Comparison of ENCODE assay signal across 2 cellular contexts in genomic region chr5:727087-727486, GRCh38. TPM values are rescaled to one million over a fixed set of nuclear protein-coding genes. Genes with fewer than 3 reads are reported as not detected.
"Had no signal": no experiment of that assay in that cellular context is flagged by ENCODE, and none has a peak within 500 bp of the region (broad histone marks: within the 10 kb centered on the region; RNA-seq: fewer than 3 reads in every experiment).

No MANE protein-coding gene starts in this region.

RNA-seq across cellular contexts. Expression of gene ZDHHC11B, which starts 57.4 kb away (rescaled TPM):
- total RNA-seq: epithelial cell of proximal tubule; T-helper 1 cell treated with Interleukin-12 subunit alpha and Interleukin-12 subunit beta and Interleukin-4 antibody, amounts not matched to agents 30 ng/mL and 1 ng/mL, for 36 hours had no signal
